ENCODE assay signal across 19 cellular contexts in the genomic region with DNA sequence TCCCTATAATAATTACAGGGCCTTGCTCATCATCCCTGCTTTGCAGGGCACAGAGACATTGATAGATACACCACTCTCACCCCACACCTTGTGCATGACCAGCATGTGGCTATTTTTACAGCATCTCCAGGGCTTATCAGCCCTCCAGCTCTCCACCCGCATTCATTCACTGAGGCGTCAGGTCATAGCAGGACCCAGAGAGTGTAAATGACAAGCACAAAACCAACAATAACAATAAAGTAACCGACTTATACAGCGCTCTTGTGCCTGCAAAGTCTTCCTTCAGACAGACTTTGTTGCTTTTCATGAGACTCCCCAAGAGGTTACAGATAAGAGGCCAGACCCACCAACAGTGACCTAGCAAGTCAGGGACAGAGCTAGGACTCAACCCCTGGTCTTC.
"Had no signal": no experiment of that assay in that cellular context is flagged by ENCODE, and none has a peak within 500 bp of the region (broad histone marks: within the 10 kb centered on the region; RNA-seq: fewer than 3 reads in every experiment).

No MANE protein-coding gene starts in this region.

- H3K27ac ChIP-seq: epithelial cell of prostate, right lobe of liver, upper lobe of left lung had no signal

- H3K27me3 ChIP-seq: right lobe of liver, upper lobe of left lung had no signal

- H3K36me3 ChIP-seq: right lobe of liver, upper lobe of left lung had no signal

- H3K27ac Mint-ChIP-seq: activated CD4-positive, alpha-beta T cell treated with anti-CD3 and anti-CD28 coated beads, Interleukin-2, amount 10 ng/mL, durations not matched to agents 24 days and 14 days; mesothelial cell of epicardium; T-helper 17 cell had no signal

- H3K4me2 ChIP-seq: smooth muscle cell had no signal

- H3K4me3 Mint-ChIP-seq: activated CD4-positive, alpha-beta T cell treated with anti-CD3 and anti-CD28 coated beads, Interleukin-2, amount 10 ng/mL, durations not matched to agents 24 days and 14 days; effector memory CD8-positive, alpha-beta T cell; mesothelial cell of epicardium; neural crest cell; stimulated activated naive CD8-positive, alpha-beta T cell treated with anti-CD3 and anti-CD28 coated beads, Interleukin-15, amount 100 ng/mL, for 72 hours; T-helper 17 cell had no signal

- H3K4me3 ChIP-seq: right lobe of liver, smooth muscle cell, upper lobe of left lung had no signal

- DNase-seq: activated CD4-positive, alpha-beta T cell treated with anti-CD3 and anti-CD28 coated beads, Interleukin-2, amount 10 ng/mL, durations not matched to agents 24 days and 14 days; activated CD4-positive, CD25-positive, alpha-beta regulatory T cell; activated CD8-positive, alpha-beta memory T cell treated with anti-CD3 and anti-CD28 coated beads for 24 hours; activated gamma-delta T cell treated with Interleukin-2 at 50 U/mL for 16 hours; dermis blood vessel endothelial cell; effector memory CD8-positive, alpha-beta T cell; foreskin melanocyte; head of caudate nucleus; right lobe of liver; stimulated activated naive CD8-positive, alpha-beta T cell treated with anti-CD3 and anti-CD28 coated beads, Interleukin-15, amount 100 ng/mL, for 72 hours; T-helper 17 cell; upper lobe of left lung had no signal

- H3K9me3 ChIP-seq: right lobe of liver, upper lobe of left lung had no signal

- ATAC-seq: effector memory CD8-positive, alpha-beta T cell; right lobe of liver; stimulated activated naive CD8-positive, alpha-beta T cell treated with anti-CD3 and anti-CD28 coated beads, Interleukin-15, amount 100 ng/mL, for 72 hours; T-helper 17 cell had no signal

- FAIRE-seq: astrocyte, bronchial epithelial cell, TTC549 had no signal

- H3K4me1 ChIP-seq: right lobe of liver, upper lobe of left lung had no signal

- H3K9me3 Mint-ChIP-seq: activated CD4-positive, alpha-beta T cell treated with anti-CD3 and anti-CD28 coated beads, Interleukin-2, amount 10 ng/mL, durations not matched to agents 24 days and 14 days; effector memory CD8-positive, alpha-beta T cell; neural crest cell; stimulated activated naive CD8-positive, alpha-beta T cell treated with anti-CD3 and anti-CD28 coated beads, Interleukin-15, amount 100 ng/mL, for 72 hours had no signal
